In genomic region chr6:137248702-137249101, GRCh38 we compare ENCODE assay signal across 15 cellular contexts. TPM values are rescaled to one million over a fixed set of nuclear protein-coding genes. Genes with fewer than 3 reads are reported as not detected.
DNase-seq lines count a peak whose midpoint lies in the region; ATAC-seq lines count a peak whose summit lies in the region.
"Had no signal": no experiment of that assay in that cellular context is flagged by ENCODE, and none has a peak within 500 bp of the region (broad histone marks: within the 10 kb centered on the region; RNA-seq: fewer than 3 reads in every experiment).

No MANE protein-coding gene starts in this region.

- H3K9ac ChIP-seq in mucosa of rectum (ENCODE audit: low read depth in 1 of 2, low read length in 2 of 2), result no peak overlapping the region

- DNase-seq in SKM-1 treated with dmso at 0.1 percent for 144 hours (lab: John Stamatoyannopoulos, UW; ENCODE audit: unreplicated experiment) (peak; percentile 65), NCI-H2029 treated with DMSO at 0.1 percent for 48 hours (lab: John Stamatoyannopoulos, UW) (no peak)
- DNase-seq: activated T-cell treated with anti-CD3 and anti-CD28 coated beads, Interleukin-2, amount 50 U/mL, for 1 hour; dorsolateral prefrontal cortex; NCI-H1048; NCI-H510A had no signal

- H3K27ac Mint-ChIP-seq in IgD-negative memory B cell, result peak overlapping the region in 2 of 3 donors; percentile 6 to 52

- peaks cover 4% of the 10 kb centered on the region for H3K36me3 Mint-ChIP-seq in IgD-negative memory B cell

- no peaks in the 10 kb centered on the region for H3K27me3 Mint-ChIP-seq in IgD-negative memory B cell

- peaks cover 7 to 16% (median 8%) of the 10 kb centered on the region in 3 donors for H3K4me1 Mint-ChIP-seq in IgD-negative memory B cell

- no peaks in the 10 kb centered on the region for H3K27me3 ChIP-seq in mucosa of rectum (ENCODE audit: control insufficient read depth in 2 of 2, insufficient read depth in 2 of 2, low read length in 2 of 2)

- H3K9me3 Mint-ChIP-seq in IgD-negative memory B cell, result peaks cover 0 to 3% (median 0%) of the 10 kb centered on the region in 3 donors

- peak overlapping the region in 1 of 4 donors; percentile 19 for H3K4me3 Mint-ChIP-seq in IgD-negative memory B cell

- H3K4me3 ChIP-seq in mucosa of rectum (ENCODE audit: low read length in 2 of 2), result no peak overlapping the region
- H3K4me3 ChIP-seq: dorsolateral prefrontal cortex, SK-N-MC had no signal

- ATAC-seq in GM18517 (IDR thresholded peaks at IDR 0.05; ENCODE audit: unreplicated experiment), result peak; percentile 64
- ATAC-seq in HG03108 (IDR thresholded peaks at IDR 0.05; ENCODE audit: unreplicated experiment), result no peak
- ATAC-seq in HG03095 (IDR thresholded peaks at IDR 0.05; ENCODE audit: unreplicated experiment), result no peak
- no peak for ATAC-seq in GM21367 (IDR thresholded peaks at IDR 0.05; ENCODE audit: unreplicated experiment)
- ATAC-seq: activated CD4-positive, CD25-positive, alpha-beta regulatory T cell treated with anti-CD3 and anti-CD28 coated beads, Interleukin-2, amount 50 U/mL, for 24 hours had no signal

- H3K27ac ChIP-seq in mucosa of rectum (ENCODE audit: low read depth in 2 of 2, low read length in 2 of 2), result peak overlapping the region; percentile 32 to 52
- H3K27ac ChIP-seq: C4-2B, SK-N-MC had no signal

- H3K36me3 ChIP-seq in mucosa of rectum (ENCODE audit: control insufficient read depth in 2 of 2, insufficient read depth in 2 of 2, low read length in 2 of 2), result no peaks in the 10 kb centered on the region

- peaks cover 0 to 9% of the 10 kb centered on the region in 2 donors for H3K4me1 ChIP-seq in mucosa of rectum (ENCODE audit: control insufficient read depth in 2 of 2, insufficient read depth in 2 of 2, low read length in 2 of 2)

- no peaks in the 10 kb centered on the region for H3K9me3 ChIP-seq in mucosa of rectum (ENCODE audit: control insufficient read depth in 2 of 2, low read length in 2 of 2)

RNA-seq across cellular contexts. Expression of gene IFNGR1, which starts 29.5 kb away (rescaled TPM):
- polyA plus RNA-seq in IgD-negative memory B cell, result 38.1 TPM
